2 cellular contexts compared by ENCODE assay signal in genomic region chr20:64138276-64138815, GRCh38.
A peak's percentile ranks its signal among the peaks of the same experiment; 100 is the strongest.
TF ChIP-seq lines count a peak whose summit lies in the region.

No MANE protein-coding gene starts in this region.

TF ChIP-seq in WTC11, 78 proteins besides CTCF, POLR2A, EP300 and RAD21 (continues in another document):
- TF ChIP-seq ZNF671 (CRISPR knock-in tag; IDR thresholded peaks at IDR 0.05) = no peak
- TF ChIP-seq ZNF532 (CRISPR knock-in tag; IDR thresholded peaks at IDR 0.05; ENCODE audit: borderline replicate concordance) = no peak
- no peak for TF ChIP-seq JUN (CRISPR knock-in tag; IDR thresholded peaks at IDR 0.05)
- no peak for TF ChIP-seq ATF2 (CRISPR knock-in tag; IDR thresholded peaks at IDR 0.05; ENCODE audit: borderline replicate concordance, low read depth)
- TF ChIP-seq, protein P1, sequence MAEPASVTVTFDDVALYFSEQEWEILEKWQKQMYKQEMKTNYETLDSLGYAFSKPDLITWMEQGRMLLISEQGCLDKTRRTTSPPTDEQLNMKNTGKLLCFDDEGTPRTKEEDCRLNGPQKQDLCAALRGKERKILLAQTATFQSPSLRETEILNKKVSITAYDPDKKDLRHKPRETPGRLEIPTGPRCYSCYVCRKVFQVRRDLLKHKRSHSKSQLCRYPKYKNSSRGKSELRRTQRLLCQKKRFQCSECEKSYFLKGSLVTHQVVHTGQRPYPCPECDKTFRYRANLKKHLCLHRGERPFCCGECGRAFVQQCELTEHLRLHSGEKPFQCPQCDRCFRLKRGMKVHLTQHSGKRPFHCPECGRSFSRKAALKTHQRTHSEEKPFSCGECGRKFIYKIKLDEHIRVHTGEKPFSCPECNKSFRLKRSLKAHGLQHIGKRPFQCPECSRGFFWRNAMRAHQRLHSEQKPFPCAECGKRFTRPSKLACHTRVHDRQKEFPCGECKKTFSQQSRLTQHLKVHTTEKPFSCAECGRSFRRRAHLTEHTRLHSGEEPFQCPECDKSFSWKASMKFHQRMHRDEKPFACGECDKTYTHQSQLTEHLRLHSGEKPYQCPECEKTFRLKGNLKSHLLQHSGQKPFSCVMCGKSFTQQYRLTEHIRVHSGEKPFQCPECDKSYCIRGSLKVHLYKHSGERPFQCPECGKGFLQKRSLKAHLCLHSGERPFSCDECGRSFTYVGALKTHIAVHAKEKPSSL (CRISPR knock-in tag; conservative IDR thresholded peaks at IDR 0.05) = no peak
- no peak for TF ChIP-seq ESRRA (CRISPR knock-in tag; IDR thresholded peaks at IDR 0.05; ENCODE audit: borderline replicate concordance)
- no peak for TF ChIP-seq RORB (CRISPR knock-in tag; IDR thresholded peaks at IDR 0.05)
- no peak for TF ChIP-seq ZNF317 (CRISPR knock-in tag; IDR thresholded peaks at IDR 0.05; ENCODE audit: borderline replicate concordance, low read depth)
- no peak for TF ChIP-seq CBFB (CRISPR knock-in tag; IDR thresholded peaks at IDR 0.05; ENCODE audit: low read depth)
- TF ChIP-seq, protein P2, sequence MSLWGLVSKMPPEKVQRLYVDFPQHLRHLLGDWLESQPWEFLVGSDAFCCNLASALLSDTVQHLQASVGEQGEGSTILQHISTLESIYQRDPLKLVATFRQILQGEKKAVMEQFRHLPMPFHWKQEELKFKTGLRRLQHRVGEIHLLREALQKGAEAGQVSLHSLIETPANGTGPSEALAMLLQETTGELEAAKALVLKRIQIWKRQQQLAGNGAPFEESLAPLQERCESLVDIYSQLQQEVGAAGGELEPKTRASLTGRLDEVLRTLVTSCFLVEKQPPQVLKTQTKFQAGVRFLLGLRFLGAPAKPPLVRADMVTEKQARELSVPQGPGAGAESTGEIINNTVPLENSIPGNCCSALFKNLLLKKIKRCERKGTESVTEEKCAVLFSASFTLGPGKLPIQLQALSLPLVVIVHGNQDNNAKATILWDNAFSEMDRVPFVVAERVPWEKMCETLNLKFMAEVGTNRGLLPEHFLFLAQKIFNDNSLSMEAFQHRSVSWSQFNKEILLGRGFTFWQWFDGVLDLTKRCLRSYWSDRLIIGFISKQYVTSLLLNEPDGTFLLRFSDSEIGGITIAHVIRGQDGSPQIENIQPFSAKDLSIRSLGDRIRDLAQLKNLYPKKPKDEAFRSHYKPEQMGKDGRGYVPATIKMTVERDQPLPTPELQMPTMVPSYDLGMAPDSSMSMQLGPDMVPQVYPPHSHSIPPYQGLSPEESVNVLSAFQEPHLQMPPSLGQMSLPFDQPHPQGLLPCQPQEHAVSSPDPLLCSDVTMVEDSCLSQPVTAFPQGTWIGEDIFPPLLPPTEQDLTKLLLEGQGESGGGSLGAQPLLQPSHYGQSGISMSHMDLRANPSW (CRISPR knock-in tag; conservative IDR thresholded peaks at IDR 0.05; ENCODE audit: low read depth) = no peak
- TF ChIP-seq, protein P3, sequence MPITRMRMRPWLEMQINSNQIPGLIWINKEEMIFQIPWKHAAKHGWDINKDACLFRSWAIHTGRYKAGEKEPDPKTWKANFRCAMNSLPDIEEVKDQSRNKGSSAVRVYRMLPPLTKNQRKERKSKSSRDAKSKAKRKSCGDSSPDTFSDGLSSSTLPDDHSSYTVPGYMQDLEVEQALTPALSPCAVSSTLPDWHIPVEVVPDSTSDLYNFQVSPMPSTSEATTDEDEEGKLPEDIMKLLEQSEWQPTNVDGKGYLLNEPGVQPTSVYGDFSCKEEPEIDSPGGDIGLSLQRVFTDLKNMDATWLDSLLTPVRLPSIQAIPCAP (CRISPR knock-in tag; IDR thresholded peaks at IDR 0.05) = no peak
- TF ChIP-seq CREB1 (CRISPR knock-in tag; IDR thresholded peaks at IDR 0.05) = no peak
- no peak for TF ChIP-seq ETV6 (CRISPR knock-in tag; IDR thresholded peaks at IDR 0.05)
- TF ChIP-seq, protein P4, sequence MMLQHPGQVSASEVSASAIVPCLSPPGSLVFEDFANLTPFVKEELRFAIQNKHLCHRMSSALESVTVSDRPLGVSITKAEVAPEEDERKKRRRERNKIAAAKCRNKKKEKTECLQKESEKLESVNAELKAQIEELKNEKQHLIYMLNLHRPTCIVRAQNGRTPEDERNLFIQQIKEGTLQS (CRISPR knock-in tag; conservative IDR thresholded peaks at IDR 0.05) = no peak
- no peak for TF ChIP-seq NFATC4 (CRISPR knock-in tag; IDR thresholded peaks at IDR 0.05)

TF ChIP-seq in HepG2, 621 proteins besides CTCF, POLR2A, EP300 and RAD21:
- peak; percentile 38; the same call in 1 of the 2 replicates for TF ChIP-seq ZNF768 (CRISPR knock-in tag; IDR thresholded peaks at IDR 0.05)
- TF ChIP-seq CHD4 (IDR thresholded peaks at IDR 0.05; ENCODE audit: borderline replicate concordance, low read length) = no peak
- no peak for TF ChIP-seq NPAS2 (CRISPR knock-in tag; IDR thresholded peaks at IDR 0.05; ENCODE audit: borderline replicate concordance)
